ENCODE assay signal across 9 cellular contexts in the genomic region with DNA sequence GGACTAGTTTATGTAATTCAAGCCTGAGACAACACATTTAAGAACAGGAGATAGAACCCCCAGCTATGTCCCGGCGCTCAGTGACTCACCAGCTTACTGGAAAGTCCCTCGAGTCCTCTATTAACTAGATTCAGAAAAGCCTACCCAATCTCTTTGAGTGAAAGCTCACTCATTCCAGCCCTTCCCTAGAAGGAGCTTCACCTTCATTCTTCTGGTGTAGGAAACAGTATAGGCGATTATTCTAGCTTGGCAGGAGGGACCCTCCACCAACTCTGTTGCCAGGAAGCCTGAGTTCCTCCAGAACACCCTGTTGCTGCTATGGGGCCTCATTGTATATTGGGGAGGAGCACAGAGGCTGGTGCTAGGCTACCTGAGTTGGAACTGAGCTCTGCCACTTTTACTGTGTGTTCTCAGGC. TPM values are rescaled to one million over a fixed set of nuclear protein-coding genes. Genes with fewer than 3 reads are reported as not detected.
A peak's percentile ranks its signal among the peaks of the same experiment; 100 is the strongest.
DNase-seq lines count a peak whose midpoint lies in the region; ATAC-seq and TF ChIP-seq lines count a peak whose summit lies in the region.
"Had no signal": no experiment of that assay in that cellular context is flagged by ENCODE, and none has a peak within 500 bp of the region (broad histone marks: within the 10 kb centered on the region; RNA-seq: fewer than 3 reads in every experiment).

No MANE protein-coding gene starts in this region.

- peak; percentile 93 for ATAC-seq in HG02884 (IDR thresholded peaks at IDR 0.05; ENCODE audit: unreplicated experiment)

- no peaks in the 10 kb centered on the region for H3K27me3 ChIP-seq in SJCRH30
- no peaks in the 10 kb centered on the region for H3K27me3 ChIP-seq in spleen (replicated peaks in 1 of 7)
- H3K27me3 ChIP-seq in esophagus muscularis mucosa, result no peaks in the 10 kb centered on the region

- peak; percentile 56 for DNase-seq in activated naive CD4-positive, alpha-beta T cell treated with Interleukin-2 at 50 U/mL for 16 hours
- no peak for DNase-seq in activated naive CD4-positive, alpha-beta T cell treated with anti-CD3 and anti-CD28 coated beads, Interleukin-2, amount 10 ng/mL, durations not matched to agents 7 days and 5 days
- DNase-seq in SJCRH30 (peak; percentile 40 to 59), dermis blood vessel endothelial cell (peak; percentile 74), spleen (peak; percentile 32), esophagus muscularis mucosa (ENCODE audit: extremely low spot score) (no peak), globus pallidus (ENCODE audit: low spot score) (no peak)

- H3K36me3 ChIP-seq in SJCRH30, result no peaks in the 10 kb centered on the region
- H3K36me3 ChIP-seq in spleen, result no peaks in the 10 kb centered on the region
- peaks cover 12 to 32% (median 18%) of the 10 kb centered on the region in 4 donors for H3K36me3 ChIP-seq in esophagus muscularis mucosa

- no peak overlapping the region for H3K27ac Mint-ChIP-seq in activated naive CD4-positive, alpha-beta T cell treated with anti-CD3 and anti-CD28 coated beads, Interleukin-2, amount 10 ng/mL, durations not matched to agents 7 days and 5 days

- no peak overlapping the region for H3K4me3 Mint-ChIP-seq in activated naive CD4-positive, alpha-beta T cell treated with anti-CD3 and anti-CD28 coated beads, Interleukin-2, amount 10 ng/mL, durations not matched to agents 7 days and 5 days
- H3K4me3 Mint-ChIP-seq: CD4-positive, alpha-beta memory T cell had no signal

- H3K9me3 ChIP-seq in SJCRH30 (replicated peaks), result no peaks in the 10 kb centered on the region
- H3K9me3 ChIP-seq in spleen, result no peaks in the 10 kb centered on the region
- H3K9me3 ChIP-seq in esophagus muscularis mucosa, result no peaks in the 10 kb centered on the region

- TF ChIP-seq CTCF in spleen (IDR thresholded peaks at IDR 0.05 in 8 of 11, conservative IDR thresholded peaks at IDR 0.05 in 3 of 11) (no peak), esophagus muscularis mucosa (IDR thresholded peaks at IDR 0.05) (no peak)

- no peaks in the 10 kb centered on the region for H3K9me3 Mint-ChIP-seq in activated naive CD4-positive, alpha-beta T cell treated with anti-CD3 and anti-CD28 coated beads, Interleukin-2, amount 10 ng/mL, durations not matched to agents 7 days and 5 days
- H3K9me3 Mint-ChIP-seq: CD4-positive, alpha-beta memory T cell had no signal

- H3K36me3 Mint-ChIP-seq in activated naive CD4-positive, alpha-beta T cell treated with anti-CD3 and anti-CD28 coated beads, Interleukin-2, amount 10 ng/mL, durations not matched to agents 7 days and 5 days, result no peaks in the 10 kb centered on the region

- H3K4me1 ChIP-seq in SJCRH30 (peaks cover 17% of the 10 kb centered on the region), spleen (no peaks in the 10 kb centered on the region), esophagus muscularis mucosa (peaks cover 0 to 5% (median 2%) of the 10 kb centered on the region in 4 donors)

- TF ChIP-seq POLR2A in spleen (IDR thresholded peaks at IDR 0.05), result no peak
- TF ChIP-seq POLR2A in esophagus muscularis mucosa (IDR thresholded peaks at IDR 0.05; ENCODE audit: low read depth), result no peak

- intact Hi-C loops in spleen (cut with DNase I; ENCODE audit: low total_unique reads) (no loop called here), esophagus muscularis mucosa (cut with DNase I) (no loop called here)

- H3K4me1 Mint-ChIP-seq in activated naive CD4-positive, alpha-beta T cell treated with anti-CD3 and anti-CD28 coated beads, Interleukin-2, amount 10 ng/mL, durations not matched to agents 7 days and 5 days, result no peaks in the 10 kb centered on the region
- H3K4me1 Mint-ChIP-seq: CD4-positive, alpha-beta memory T cell had no signal

- H3K4me3 ChIP-seq in SJCRH30, result no peak overlapping the region
- no peak overlapping the region for H3K4me3 ChIP-seq in spleen
- H3K4me3 ChIP-seq in esophagus muscularis mucosa, result no peak overlapping the region

- WGBS in spleen, 5 donors, result 54 to 77% (median 64%) methylated on average over 4 of the region's 4 CpGs
- WGBS in esophagus muscularis mucosa, result 46% methylated on average over 4 of the region's 4 CpGs

- CTCF ChIA-PET in activated naive CD4-positive, alpha-beta T cell treated with anti-CD3 and anti-CD28 coated beads, Interleukin-2, amount 10 ng/mL, durations not matched to agents 7 days and 5 days (lab: Charles Lee), result interaction anchor here (0.9 to 1.1 kb wide), 2 partner anchors 21 to 196 kb away, joined by 3 read pairs; no protein-coding TSS in a partner anchor

- H3K27me3 Mint-ChIP-seq in activated naive CD4-positive, alpha-beta T cell treated with anti-CD3 and anti-CD28 coated beads, Interleukin-2, amount 10 ng/mL, durations not matched to agents 7 days and 5 days, result no peaks in the 10 kb centered on the region
- H3K27me3 Mint-ChIP-seq: CD4-positive, alpha-beta memory T cell had no signal

- TF ChIP-seq EP300 in esophagus muscularis mucosa (IDR thresholded peaks at IDR 0.05), result no peak

- H3K27ac ChIP-seq in SJCRH30, result peak overlapping the region; percentile 7; the same call in 1 of the 2 replicates
- H3K27ac ChIP-seq in spleen, result no peak overlapping the region
- no peak overlapping the region for H3K27ac ChIP-seq in esophagus muscularis mucosa (replicated peaks in 1 of 4)

RNA-seq across cellular contexts. Expression of gene AEBP2, which starts 57.2 kb away (rescaled TPM):
- 27.6 and 29.7 TPM in 2 replicates for total RNA-seq in SJCRH30 (2014; rRNA removed; shearing (Covaris generic))
- 38.5 and 51.2 TPM in 2 replicates for total RNA-seq in dermis blood vessel endothelial cell
- total RNA-seq in spleen, result 10 to 100 TPM; 35.7 to 53.4 (median 44.1) TPM
- 10 to 100 TPM; 11.4 to 13.5 (median 13.0) TPM for polyA plus RNA-seq in spleen
- 10 to 100 TPM; 31.8 to 48.9 (median 37.1) TPM for total RNA-seq in esophagus muscularis mucosa

Comparison
In these comparisons a context has a peak if more than half of its experiments do, and no peak if none do; other contexts are left out.
1. DNase-seq: peak in activated naive CD4-positive, alpha-beta T cell treated with Interleukin-2 at 50 U/mL for 16 hours (single experiment), SJCRH30 (2 of 2), dermis blood vessel endothelial cell (single experiment) and spleen (single experiment); none in activated naive CD4-positive, alpha-beta T cell treated with anti-CD3 and anti-CD28 coated beads, Interleukin-2, amount 10 ng/mL, durations not matched to agents 7 days and 5 days (single experiment), esophagus muscularis mucosa (single experiment) and globus pallidus (single experiment).